Comparison of ENCODE assay signal across 1 cellular context in the genomic region with DNA sequence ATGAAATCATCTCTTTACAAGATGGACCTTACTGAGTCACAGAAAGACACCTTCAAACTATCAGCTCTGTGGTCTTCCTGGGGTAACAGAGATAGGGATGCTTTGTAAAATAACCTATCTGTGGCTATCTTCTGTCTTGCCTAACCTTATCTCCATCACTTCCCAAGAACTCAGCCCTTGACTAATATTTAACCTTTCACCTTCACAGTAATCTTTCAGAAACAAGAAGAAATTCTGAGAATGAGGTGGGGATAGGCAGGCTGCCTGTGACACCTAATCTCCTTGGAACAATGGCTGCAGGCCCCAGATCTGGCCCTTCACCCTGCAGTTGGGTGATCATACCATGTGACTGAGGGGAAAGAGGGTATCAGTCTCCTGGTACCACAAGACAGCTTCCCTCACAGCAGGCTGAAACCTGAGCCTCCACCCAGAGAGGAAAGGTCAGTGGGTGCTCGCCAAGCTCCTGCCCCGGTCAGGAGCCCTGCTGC.
A peak's percentile ranks its signal among the peaks of the same experiment; 100 is the strongest.
TF ChIP-seq lines count a peak whose summit lies in the region.

No MANE protein-coding gene starts in this region.

TF ChIP-seq in K562, 482 proteins besides CTCF, POLR2A, EP300 and RAD21 (continued from another document and continues in another):
- TF ChIP-seq, protein P1, sequence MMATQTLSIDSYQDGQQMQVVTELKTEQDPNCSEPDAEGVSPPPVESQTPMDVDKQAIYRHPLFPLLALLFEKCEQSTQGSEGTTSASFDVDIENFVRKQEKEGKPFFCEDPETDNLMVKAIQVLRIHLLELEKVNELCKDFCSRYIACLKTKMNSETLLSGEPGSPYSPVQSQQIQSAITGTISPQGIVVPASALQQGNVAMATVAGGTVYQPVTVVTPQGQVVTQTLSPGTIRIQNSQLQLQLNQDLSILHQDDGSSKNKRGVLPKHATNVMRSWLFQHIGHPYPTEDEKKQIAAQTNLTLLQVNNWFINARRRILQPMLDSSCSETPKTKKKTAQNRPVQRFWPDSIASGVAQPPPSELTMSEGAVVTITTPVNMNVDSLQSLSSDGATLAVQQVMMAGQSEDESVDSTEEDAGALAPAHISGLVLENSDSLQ (IDR thresholded peaks at IDR 0.05), result peak; percentile 40; the same call in 1 of the 2 replicates
- TF ChIP-seq MYC (IDR thresholded peaks at IDR 0.05; ENCODE audit: low read depth, low read length), result peak; percentile 50; the same call in 1 of the 2 replicates
- no peak for TF ChIP-seq MYC (CRISPR knock-in tag; IDR thresholded peaks at IDR 0.05; ENCODE audit: borderline replicate concordance, low read depth)
- TF ChIP-seq RFX1 (IDR thresholded peaks at IDR 0.05), result no peak
- TF ChIP-seq, protein P2, sequence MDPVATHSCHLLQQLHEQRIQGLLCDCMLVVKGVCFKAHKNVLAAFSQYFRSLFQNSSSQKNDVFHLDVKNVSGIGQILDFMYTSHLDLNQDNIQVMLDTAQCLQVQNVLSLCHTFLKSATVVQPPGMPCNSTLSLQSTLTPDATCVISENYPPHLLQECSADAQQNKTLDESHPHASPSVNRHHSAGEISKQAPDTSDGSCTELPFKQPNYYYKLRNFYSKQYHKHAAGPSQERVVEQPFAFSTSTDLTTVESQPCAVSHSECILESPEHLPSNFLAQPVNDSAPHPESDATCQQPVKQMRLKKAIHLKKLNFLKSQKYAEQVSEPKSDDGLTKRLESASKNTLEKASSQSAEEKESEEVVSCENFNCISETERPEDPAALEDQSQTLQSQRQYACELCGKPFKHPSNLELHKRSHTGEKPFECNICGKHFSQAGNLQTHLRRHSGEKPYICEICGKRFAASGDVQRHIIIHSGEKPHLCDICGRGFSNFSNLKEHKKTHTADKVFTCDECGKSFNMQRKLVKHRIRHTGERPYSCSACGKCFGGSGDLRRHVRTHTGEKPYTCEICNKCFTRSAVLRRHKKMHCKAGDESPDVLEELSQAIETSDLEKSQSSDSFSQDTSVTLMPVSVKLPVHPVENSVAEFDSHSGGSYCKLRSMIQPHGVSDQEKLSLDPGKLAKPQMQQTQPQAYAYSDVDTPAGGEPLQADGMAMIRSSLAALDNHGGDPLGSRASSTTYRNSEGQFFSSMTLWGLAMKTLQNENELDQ (CRISPR knock-in tag; IDR thresholded peaks at IDR 0.05; ENCODE audit: borderline replicate concordance), result no peak
- TF ChIP-seq ZNF79 (CRISPR knock-in tag; IDR thresholded peaks at IDR 0.05; ENCODE audit: low read depth), result no peak
- TF ChIP-seq, protein P3, sequence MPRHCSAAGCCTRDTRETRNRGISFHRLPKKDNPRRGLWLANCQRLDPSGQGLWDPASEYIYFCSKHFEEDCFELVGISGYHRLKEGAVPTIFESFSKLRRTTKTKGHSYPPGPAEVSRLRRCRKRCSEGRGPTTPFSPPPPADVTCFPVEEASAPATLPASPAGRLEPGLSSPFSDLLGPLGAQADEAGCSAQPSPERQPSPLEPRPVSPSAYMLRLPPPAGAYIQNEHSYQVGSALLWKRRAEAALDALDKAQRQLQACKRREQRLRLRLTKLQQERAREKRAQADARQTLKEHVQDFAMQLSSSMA (CRISPR knock-in tag; IDR thresholded peaks at IDR 0.05), result no peak
- TF ChIP-seq, protein P4, sequence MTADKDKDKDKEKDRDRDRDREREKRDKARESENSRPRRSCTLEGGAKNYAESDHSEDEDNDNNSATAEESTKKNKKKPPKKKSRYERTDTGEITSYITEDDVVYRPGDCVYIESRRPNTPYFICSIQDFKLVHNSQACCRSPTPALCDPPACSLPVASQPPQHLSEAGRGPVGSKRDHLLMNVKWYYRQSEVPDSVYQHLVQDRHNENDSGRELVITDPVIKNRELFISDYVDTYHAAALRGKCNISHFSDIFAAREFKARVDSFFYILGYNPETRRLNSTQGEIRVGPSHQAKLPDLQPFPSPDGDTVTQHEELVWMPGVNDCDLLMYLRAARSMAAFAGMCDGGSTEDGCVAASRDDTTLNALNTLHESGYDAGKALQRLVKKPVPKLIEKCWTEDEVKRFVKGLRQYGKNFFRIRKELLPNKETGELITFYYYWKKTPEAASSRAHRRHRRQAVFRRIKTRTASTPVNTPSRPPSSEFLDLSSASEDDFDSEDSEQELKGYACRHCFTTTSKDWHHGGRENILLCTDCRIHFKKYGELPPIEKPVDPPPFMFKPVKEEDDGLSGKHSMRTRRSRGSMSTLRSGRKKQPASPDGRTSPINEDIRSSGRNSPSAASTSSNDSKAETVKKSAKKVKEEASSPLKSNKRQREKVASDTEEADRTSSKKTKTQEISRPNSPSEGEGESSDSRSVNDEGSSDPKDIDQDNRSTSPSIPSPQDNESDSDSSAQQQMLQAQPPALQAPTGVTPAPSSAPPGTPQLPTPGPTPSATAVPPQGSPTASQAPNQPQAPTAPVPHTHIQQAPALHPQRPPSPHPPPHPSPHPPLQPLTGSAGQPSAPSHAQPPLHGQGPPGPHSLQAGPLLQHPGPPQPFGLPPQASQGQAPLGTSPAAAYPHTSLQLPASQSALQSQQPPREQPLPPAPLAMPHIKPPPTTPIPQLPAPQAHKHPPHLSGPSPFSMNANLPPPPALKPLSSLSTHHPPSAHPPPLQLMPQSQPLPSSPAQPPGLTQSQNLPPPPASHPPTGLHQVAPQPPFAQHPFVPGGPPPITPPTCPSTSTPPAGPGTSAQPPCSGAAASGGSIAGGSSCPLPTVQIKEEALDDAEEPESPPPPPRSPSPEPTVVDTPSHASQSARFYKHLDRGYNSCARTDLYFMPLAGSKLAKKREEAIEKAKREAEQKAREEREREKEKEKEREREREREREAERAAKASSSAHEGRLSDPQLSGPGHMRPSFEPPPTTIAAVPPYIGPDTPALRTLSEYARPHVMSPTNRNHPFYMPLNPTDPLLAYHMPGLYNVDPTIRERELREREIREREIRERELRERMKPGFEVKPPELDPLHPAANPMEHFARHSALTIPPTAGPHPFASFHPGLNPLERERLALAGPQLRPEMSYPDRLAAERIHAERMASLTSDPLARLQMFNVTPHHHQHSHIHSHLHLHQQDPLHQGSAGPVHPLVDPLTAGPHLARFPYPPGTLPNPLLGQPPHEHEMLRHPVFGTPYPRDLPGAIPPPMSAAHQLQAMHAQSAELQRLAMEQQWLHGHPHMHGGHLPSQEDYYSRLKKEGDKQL (CRISPR knock-in tag; IDR thresholded peaks at IDR 0.05; ENCODE audit: borderline replicate concordance), result no peak
- peak; percentile 93 for TF ChIP-seq NR2C1 (IDR thresholded peaks at IDR 0.05)
- TF ChIP-seq NR2C1 (tag; IDR thresholded peaks at IDR 0.05), result peak; percentile 96
- TF ChIP-seq ZNF551 (CRISPR knock-in tag; IDR thresholded peaks at IDR 0.05), result no peak
- TF ChIP-seq, protein P5, sequence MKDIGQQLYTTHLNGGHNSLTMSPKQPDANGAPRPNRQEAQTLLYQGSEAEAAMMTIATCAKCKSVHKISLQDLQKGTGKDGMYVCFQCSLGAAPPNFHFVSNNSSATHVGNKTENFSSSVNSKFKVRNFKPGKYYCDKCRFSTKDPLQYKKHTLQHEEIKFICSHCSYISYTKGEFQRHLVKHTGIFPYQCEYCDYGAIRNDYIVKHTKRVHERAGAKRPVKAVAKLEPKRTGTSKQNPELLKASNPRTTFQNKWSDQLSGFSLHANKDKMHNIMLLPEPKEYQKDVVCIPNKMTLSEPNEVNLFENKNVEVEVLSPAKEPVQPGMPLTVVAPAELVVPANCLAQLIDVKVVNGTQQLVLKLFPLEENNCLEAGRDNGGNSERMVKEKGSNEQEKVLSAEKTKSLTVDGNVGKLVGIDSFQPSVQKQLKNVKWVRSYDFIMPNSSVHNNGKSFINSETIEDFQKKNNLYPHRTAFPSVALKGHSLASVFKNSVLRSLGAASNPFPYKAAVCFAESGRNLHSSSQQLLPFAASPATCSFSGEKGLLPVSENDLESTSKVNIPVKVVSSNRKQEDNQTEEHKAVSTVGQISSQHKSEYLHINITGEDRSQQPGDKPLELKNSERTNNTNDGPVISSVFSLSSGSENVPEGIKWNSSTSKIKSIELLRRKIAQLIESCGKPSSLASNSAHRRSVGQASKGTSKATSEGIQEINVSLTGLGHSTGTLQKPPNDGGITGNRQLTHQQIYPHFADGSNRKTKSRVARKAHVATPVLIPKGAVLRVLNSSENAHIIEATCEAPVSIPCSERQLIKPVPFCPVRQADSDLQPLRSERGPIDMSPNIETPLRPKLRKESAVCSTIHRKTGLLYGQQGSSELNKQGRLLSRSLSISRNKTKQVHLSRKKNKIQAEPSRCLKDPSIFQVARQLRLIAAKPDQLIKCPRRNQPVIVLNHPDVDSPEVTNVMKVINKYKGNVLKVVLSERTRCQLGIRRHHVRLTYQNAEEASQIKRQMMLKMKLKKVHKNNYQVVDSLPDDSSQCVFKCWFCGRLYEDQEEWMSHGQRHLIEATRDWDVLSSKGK (CRISPR knock-in tag; IDR thresholded peaks at IDR 0.05), result no peak
- peak; percentile 95 for TF ChIP-seq MTA2 (IDR thresholded peaks at IDR 0.05; ENCODE audit: low read depth)
- no peak for TF ChIP-seq ESRRB (CRISPR knock-in tag; IDR thresholded peaks at IDR 0.05; ENCODE audit: borderline replicate concordance)
- TF ChIP-seq TEAD4 (IDR thresholded peaks at IDR 0.05; ENCODE audit: low read length), result peak; percentile 99
- no peak for TF ChIP-seq TEAD4 (CRISPR knock-in tag; IDR thresholded peaks at IDR 0.05; ENCODE audit: borderline replicate concordance)
- 0 out of 2 replicates have a peak, but pooled peaks have one; percentile 56 for TF ChIP-seq TCF7 (IDR thresholded peaks at IDR 0.05; ENCODE audit: borderline replicate concordance)
- no peak for TF ChIP-seq PTRF (tag; IDR thresholded peaks at IDR 0.05)
- no peak for TF ChIP-seq GABPB2 (CRISPR knock-in tag; conservative IDR thresholded peaks at IDR 0.05)
- TF ChIP-seq, protein P6, sequence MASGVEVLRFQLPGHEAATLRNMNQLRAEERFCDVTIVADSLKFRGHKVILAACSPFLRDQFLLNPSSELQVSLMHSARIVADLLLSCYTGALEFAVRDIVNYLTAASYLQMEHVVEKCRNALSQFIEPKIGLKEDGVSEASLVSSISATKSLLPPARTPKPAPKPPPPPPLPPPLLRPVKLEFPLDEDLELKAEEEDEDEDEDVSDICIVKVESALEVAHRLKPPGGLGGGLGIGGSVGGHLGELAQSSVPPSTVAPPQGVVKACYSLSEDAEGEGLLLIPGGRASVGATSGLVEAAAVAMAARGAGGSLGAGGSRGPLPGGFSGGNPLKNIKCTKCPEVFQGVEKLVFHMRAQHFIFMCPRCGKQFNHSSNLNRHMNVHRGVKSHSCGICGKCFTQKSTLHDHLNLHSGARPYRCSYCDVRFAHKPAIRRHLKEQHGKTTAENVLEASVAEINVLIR (CRISPR knock-in tag; IDR thresholded peaks at IDR 0.05), result no peak
- TF ChIP-seq, protein P7, sequence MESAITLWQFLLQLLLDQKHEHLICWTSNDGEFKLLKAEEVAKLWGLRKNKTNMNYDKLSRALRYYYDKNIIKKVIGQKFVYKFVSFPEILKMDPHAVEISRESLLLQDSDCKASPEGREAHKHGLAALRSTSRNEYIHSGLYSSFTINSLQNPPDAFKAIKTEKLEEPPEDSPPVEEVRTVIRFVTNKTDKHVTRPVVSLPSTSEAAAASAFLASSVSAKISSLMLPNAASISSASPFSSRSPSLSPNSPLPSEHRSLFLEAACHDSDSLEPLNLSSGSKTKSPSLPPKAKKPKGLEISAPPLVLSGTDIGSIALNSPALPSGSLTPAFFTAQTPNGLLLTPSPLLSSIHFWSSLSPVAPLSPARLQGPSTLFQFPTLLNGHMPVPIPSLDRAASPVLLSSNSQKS (CRISPR knock-in tag; IDR thresholded peaks at IDR 0.05), result no peak
- TF ChIP-seq TOE1 (IDR thresholded peaks at IDR 0.05; ENCODE audit: borderline replicate concordance), result peak; percentile 81
- TF ChIP-seq TOE1 (CRISPR knock-in tag; IDR thresholded peaks at IDR 0.05; ENCODE audit: borderline replicate concordance, low read depth), result no peak
- TF ChIP-seq TRIM28 (IDR thresholded peaks at IDR 0.05), result peak; percentile 38; the same call in 1 of the 2 replicates
- TF ChIP-seq MTA1 (IDR thresholded peaks at IDR 0.05; ENCODE audit: borderline replicate concordance), result peak; percentile 85
- no peak for TF ChIP-seq ZNF217 (CRISPR knock-in tag; IDR thresholded peaks at IDR 0.05)
- no peak for TF ChIP-seq KAT7 (CRISPR knock-in tag; IDR thresholded peaks at IDR 0.05; ENCODE audit: borderline replicate concordance)
- TF ChIP-seq, protein P8, sequence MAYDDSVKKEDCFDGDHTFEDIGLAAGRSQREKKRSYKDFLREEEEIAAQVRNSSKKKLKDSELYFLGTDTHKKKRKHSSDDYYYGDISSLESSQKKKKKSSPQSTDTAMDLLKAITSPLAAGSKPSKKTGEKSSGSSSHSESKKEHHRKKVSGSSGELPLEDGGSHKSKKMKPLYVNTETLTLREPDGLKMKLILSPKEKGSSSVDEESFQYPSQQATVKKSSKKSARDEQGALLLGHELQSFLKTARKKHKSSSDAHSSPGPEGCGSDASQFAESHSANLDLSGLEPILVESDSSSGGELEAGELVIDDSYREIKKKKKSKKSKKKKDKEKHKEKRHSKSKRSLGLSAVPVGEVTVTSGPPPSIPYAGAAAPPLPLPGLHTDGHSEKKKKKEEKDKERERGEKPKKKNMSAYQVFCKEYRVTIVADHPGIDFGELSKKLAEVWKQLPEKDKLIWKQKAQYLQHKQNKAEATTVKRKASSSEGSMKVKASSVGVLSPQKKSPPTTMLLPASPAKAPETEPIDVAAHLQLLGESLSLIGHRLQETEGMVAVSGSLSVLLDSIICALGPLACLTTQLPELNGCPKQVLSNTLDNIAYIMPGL (CRISPR knock-in tag; IDR thresholded peaks at IDR 0.05), result no peak
- TF ChIP-seq PHB2 (IDR thresholded peaks at IDR 0.05; ENCODE audit: low read depth), result peak; percentile 96
- TF ChIP-seq, protein P9, sequence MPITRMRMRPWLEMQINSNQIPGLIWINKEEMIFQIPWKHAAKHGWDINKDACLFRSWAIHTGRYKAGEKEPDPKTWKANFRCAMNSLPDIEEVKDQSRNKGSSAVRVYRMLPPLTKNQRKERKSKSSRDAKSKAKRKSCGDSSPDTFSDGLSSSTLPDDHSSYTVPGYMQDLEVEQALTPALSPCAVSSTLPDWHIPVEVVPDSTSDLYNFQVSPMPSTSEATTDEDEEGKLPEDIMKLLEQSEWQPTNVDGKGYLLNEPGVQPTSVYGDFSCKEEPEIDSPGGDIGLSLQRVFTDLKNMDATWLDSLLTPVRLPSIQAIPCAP (CRISPR knock-in tag; IDR thresholded peaks at IDR 0.05; ENCODE audit: borderline replicate concordance), result no peak
- TF ChIP-seq, protein P10, sequence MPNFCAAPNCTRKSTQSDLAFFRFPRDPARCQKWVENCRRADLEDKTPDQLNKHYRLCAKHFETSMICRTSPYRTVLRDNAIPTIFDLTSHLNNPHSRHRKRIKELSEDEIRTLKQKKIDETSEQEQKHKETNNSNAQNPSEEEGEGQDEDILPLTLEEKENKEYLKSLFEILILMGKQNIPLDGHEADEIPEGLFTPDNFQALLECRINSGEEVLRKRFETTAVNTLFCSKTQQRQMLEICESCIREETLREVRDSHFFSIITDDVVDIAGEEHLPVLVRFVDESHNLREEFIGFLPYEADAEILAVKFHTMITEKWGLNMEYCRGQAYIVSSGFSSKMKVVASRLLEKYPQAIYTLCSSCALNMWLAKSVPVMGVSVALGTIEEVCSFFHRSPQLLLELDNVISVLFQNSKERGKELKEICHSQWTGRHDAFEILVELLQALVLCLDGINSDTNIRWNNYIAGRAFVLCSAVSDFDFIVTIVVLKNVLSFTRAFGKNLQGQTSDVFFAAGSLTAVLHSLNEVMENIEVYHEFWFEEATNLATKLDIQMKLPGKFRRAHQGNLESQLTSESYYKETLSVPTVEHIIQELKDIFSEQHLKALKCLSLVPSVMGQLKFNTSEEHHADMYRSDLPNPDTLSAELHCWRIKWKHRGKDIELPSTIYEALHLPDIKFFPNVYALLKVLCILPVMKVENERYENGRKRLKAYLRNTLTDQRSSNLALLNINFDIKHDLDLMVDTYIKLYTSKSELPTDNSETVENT (CRISPR knock-in tag; IDR thresholded peaks at IDR 0.05), result no peak
- TF ChIP-seq ZBTB17 (CRISPR knock-in tag; IDR thresholded peaks at IDR 0.05), result no peak
